11 cellular contexts compared by ENCODE assay signal in the genomic region with DNA sequence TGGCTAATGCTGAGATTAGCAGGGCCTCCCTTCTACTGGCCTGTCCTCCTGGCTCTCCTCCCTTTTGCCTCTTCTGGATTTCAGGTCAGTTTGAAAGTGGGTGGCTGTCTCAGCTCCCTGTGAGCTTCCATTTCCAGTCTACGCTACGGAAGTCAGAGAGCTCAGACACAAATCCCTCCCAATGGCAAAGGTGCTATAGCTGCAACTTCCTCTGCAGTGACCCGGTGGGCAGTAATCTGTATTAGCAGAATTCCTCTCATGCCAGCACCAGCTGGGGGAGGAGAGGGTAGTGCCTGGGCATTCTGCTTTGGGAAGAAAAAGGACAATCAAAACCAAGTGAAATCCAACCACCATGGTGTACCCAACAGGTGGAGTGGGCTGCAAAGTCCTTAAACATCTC.
"Had no signal": no experiment of that assay in that cellular context is flagged by ENCODE, and none has a peak within 500 bp of the region (broad histone marks: within the 10 kb centered on the region; RNA-seq: fewer than 3 reads in every experiment).

No MANE protein-coding gene starts in this region.

- FAIRE-seq: kidney, small intestine had no signal

- H3K9me3 ChIP-seq: breast epithelium, gastroesophageal sphincter had no signal

- DNase-seq: activated CD4-positive, alpha-beta T cell treated with anti-CD3 and anti-CD28 coated beads for 1 hour; activated naive CD8-positive, alpha-beta T cell treated with anti-CD3 and anti-CD28 coated beads, Interleukin-2, amount 10 ng/mL, durations not matched to agents 7 days and 5 days; midbrain; naive B cell; occipital lobe had no signal

- H3K27ac ChIP-seq: gastroesophageal sphincter had no signal

- H3K27me3 Mint-ChIP-seq: naive B cell, type B pancreatic cell had no signal

- H3K36me3 ChIP-seq: breast epithelium had no signal

- H3K27me3 ChIP-seq: breast epithelium, gastroesophageal sphincter had no signal

- H3K4me3 ChIP-seq: gastroesophageal sphincter had no signal

- H3K9me3 Mint-ChIP-seq: activated CD4-positive, alpha-beta memory T cell treated with anti-CD3 and anti-CD28 coated beads for 36 hours; activated naive CD8-positive, alpha-beta T cell treated with anti-CD3 and anti-CD28 coated beads, Interleukin-2, amount 10 ng/mL, durations not matched to agents 7 days and 5 days; naive B cell; type B pancreatic cell had no signal

- H3K4me3 Mint-ChIP-seq: activated naive CD8-positive, alpha-beta T cell treated with anti-CD3 and anti-CD28 coated beads, Interleukin-2, amount 10 ng/mL, durations not matched to agents 7 days and 5 days; naive B cell; type B pancreatic cell had no signal

- ATAC-seq: gastroesophageal sphincter had no signal

- H3K36me3 Mint-ChIP-seq: activated CD4-positive, alpha-beta memory T cell treated with anti-CD3 and anti-CD28 coated beads for 36 hours; activated naive CD8-positive, alpha-beta T cell treated with anti-CD3 and anti-CD28 coated beads, Interleukin-2, amount 10 ng/mL, durations not matched to agents 7 days and 5 days had no signal

- H3K27ac Mint-ChIP-seq: activated naive CD8-positive, alpha-beta T cell treated with anti-CD3 and anti-CD28 coated beads, Interleukin-2, amount 10 ng/mL, durations not matched to agents 7 days and 5 days; type B pancreatic cell had no signal
